Comparison of ENCODE assay signal across 8 cellular contexts in the genomic region with DNA sequence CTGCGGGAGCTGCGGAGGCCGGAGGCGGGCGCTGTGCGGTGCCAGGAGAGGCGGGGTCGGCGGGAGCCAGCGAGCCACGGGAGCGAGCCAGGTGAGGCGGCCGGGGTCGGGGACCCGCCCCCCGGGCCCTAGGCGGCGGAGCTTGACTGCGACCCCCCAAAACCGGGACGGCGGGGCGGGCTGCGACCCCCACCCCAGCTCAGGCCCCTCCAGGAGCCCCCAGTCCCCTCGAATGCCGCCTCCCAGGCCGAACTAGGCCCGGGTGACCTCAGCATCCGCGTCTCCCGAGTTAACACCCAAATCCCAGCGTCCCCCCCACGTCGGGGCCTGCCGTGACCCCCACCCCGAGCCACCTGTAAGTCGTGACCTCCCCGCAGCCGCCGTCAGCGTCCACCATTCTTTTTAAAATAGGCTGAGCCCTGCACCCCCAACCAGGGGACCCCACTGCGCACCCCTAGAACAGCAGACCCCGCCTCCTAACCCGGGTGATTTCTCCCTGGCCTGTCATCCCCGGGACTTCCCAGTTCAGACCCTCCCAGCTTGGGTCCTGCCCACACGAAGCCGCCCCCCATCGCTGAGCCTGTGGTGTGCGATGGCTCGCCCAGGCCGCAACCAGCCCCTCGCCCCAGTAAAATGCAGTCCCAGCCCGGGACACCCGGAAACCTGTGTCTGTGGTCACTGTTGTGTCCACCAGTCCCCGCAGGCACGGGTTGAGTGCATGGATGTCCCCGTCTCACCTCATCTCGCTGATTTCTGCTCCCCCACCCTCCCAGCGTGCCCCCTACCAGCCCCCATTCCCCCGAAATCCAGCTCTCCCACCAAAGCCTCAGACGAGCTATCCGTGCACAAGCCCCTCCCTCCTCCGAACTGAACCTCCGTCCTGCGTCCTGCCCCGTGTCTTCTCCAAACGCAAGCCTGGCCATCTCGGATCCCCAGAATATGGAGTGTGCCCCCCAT. TPM values are rescaled to one million over a fixed set of nuclear protein-coding genes. Genes with fewer than 3 reads are reported as not detected.
DNase-seq lines count a peak whose midpoint lies in the region; ATAC-seq, FAIRE-seq and TF ChIP-seq lines count a peak whose summit lies in the region.

No MANE protein-coding gene starts in this region.

- H3F3A ChIP-seq in OCI-LY1 (ENCODE audit: insufficient read depth, low read length): no peaks in the 10 kb centered on the region

- no peak for TF ChIP-seq EP300 in GM12878 (IDR thresholded peaks at IDR 0.05; ENCODE audit: borderline replicate concordance in 1 of 2, control insufficient read depth in 1 of 2, low read depth in 2 of 2, low read length in 2 of 2)

- under 1% methylated on average over 46 of the region's 69 CpGs for whole genome bisulfite sequencing in GM12878 (ENCODE audit: insufficient coverage, insufficient replicate concordance, low lambda C conversion rate, missing lambda C conversion rate)

- peaks cover 11 to 22% (median 15%) of the 10 kb centered on the region in 3 donors for H3K27me3 Mint-ChIP-seq in immature natural killer cell (ENCODE audit: low read depth in 3 of 3)

- DNase-seq in GM12878 (ENCODE audit: low read depth, low spot score) (no peak), immature natural killer cell (peak; percentile 45 to 52 (median 47)), occipital lobe (lab: John Stamatoyannopoulos, UW) (no peak)
- DNase-seq in stimulated activated CD4-positive, alpha-beta T cell treated with anti-CD3 and anti-CD28 coated beads, Interleukin-15, amount 100 ng/mL, for 24 hours: peak; percentile 44

- RAD21 ChIA-PET in GM12878 (lab: Charles Lee; ENCODE audit: unreplicated experiment): no interaction called here

- POLR2A ChIA-PET in GM12878 (lab: Charles Lee): interaction anchor here (0.6 to 0.9 kb wide), 3 partner anchors 8 to 680 kb away, joined by 3 to 4 read pairs (median 4); no protein-coding TSS in a partner anchor

- H3K4me1 ChIP-seq in OCI-LY1 (ENCODE audit: insufficient read depth, low read length, severe bottlenecking): peaks cover 21% of the 10 kb centered on the region
- H3K4me1 ChIP-seq in GM12878 (ENCODE audit: control insufficient read depth, insufficient read depth, low read length): peaks cover 7% of the 10 kb centered on the region

- H3K27ac ChIP-seq in C4-2B: peak overlapping the region; percentile 95
- H3K27ac ChIP-seq in OCI-LY1 (ENCODE audit: low read depth, low read length, poor library complexity, severe bottlenecking): peak overlapping the region; percentile 36
- H3K27ac ChIP-seq in GM12878 (ENCODE audit: control insufficient read depth, insufficient read depth): peak overlapping the region; percentile 73

- H3K9ac ChIP-seq in OCI-LY1 (ENCODE audit: low read length): peak overlapping the region; percentile 99
- peak overlapping the region; percentile 87 for H3K9ac ChIP-seq in GM12878 (ENCODE audit: control insufficient read depth, insufficient read depth, low read length)

- FAIRE-seq in GM12878 (lab: Jason Lieb, UNC): peak; percentile 35

- H3K9me2 ChIP-seq in OCI-LY1 (ENCODE audit: low read depth, low read length): no peaks in the 10 kb centered on the region

- intact Hi-C loops in GM12878 (cut with micrococcal nuclease; ENCODE audit: unreplicated experiment): no loop called here

- CTCF ChIA-PET in GM12878 (lab: Yijun Ruan, JAX): interaction anchor here (0.6 kb wide), 1 partner anchor 31 kb away, joined by 3 read pairs; no protein-coding TSS in a partner anchor

- no peaks in the 10 kb centered on the region for H3K9me3 Mint-ChIP-seq in immature natural killer cell

- ATAC-seq in GM21423 (IDR thresholded peaks at IDR 0.05; ENCODE audit: unreplicated experiment) (peak; percentile 45), GM12878 (peak; percentile 15), HG02678 (IDR thresholded peaks at IDR 0.05; ENCODE audit: unreplicated experiment) (no peak)

- H3K27me3 ChIP-seq in OCI-LY1 (ENCODE audit: insufficient read depth, low read length) (no peaks in the 10 kb centered on the region), GM12878 (replicated peaks in 1 of 2; ENCODE audit: control insufficient read depth in 2 of 2, insufficient read depth in 2 of 2, low read length in 1 of 2) (no peaks in the 10 kb centered on the region)

- peaks cover 17% of the 10 kb centered on the region; the same call in 1 of the 2 replicates for H3K36me3 ChIP-seq in OCI-LY1 (ENCODE audit: insufficient read depth, low read length)
- H3K36me3 ChIP-seq in GM12878 (ENCODE audit: control insufficient read depth in 2 of 2, insufficient read depth in 2 of 2, low read length in 1 of 2): peaks cover 0 to 1% of the 10 kb centered on the region in 2 experiments; a peak in 3 of 4 replicates

- H3K4me3 ChIP-seq in OCI-LY1 (ENCODE audit: low read depth, low read length, poor library complexity, severe bottlenecking) (peak overlapping the region; percentile 99), GM12878 (peak overlapping the region; percentile 99)

- H3K79me2 ChIP-seq in OCI-LY1 (ENCODE audit: insufficient read depth, low read length): peaks cover 11% of the 10 kb centered on the region
- H3K79me2 ChIP-seq in GM12878 (ENCODE audit: control insufficient read depth, insufficient read depth, low read length): peaks cover 39% of the 10 kb centered on the region

- peak overlapping the region; percentile 99 for H3K4me2 ChIP-seq in OCI-LY1 (ENCODE audit: low read length)
- H3K4me2 ChIP-seq in GM12878 (ENCODE audit: control insufficient read depth, insufficient read depth): peak overlapping the region; percentile 66

- H2AFZ ChIP-seq in OCI-LY1 (ENCODE audit: low read length) (no peak overlapping the region), GM12878 (ENCODE audit: control insufficient read depth, low read depth, low read length) (peak overlapping the region; percentile 59)

- in situ Hi-C loops in GM12878 (cut with MboI): no loop called here

- H4K20me1 ChIP-seq in OCI-LY1 (ENCODE audit: insufficient read depth, low read length): no peaks in the 10 kb centered on the region
- H4K20me1 ChIP-seq in GM12878 (ENCODE audit: control insufficient read depth, insufficient read depth): no peaks in the 10 kb centered on the region

- peaks cover 41 to 45% of the 10 kb centered on the region in 2 donors for H3K4me1 Mint-ChIP-seq in immature natural killer cell

- BruUV-seq in GM12878 (replicated peaks; lab: Mats Ljungman, UMichigan): no TSS peak

- H3K27ac Mint-ChIP-seq in immature natural killer cell: peak overlapping the region; percentile 69 to 99 (median 92)

- SMC1A ChIA-PET in GM12878 (lab: Charles Lee; ENCODE audit: uncharacterized antibody, unreplicated experiment): no interaction called here

- TF ChIP-seq RAD21 in GM12878 (IDR thresholded peaks at IDR 0.05; ENCODE audit: insufficient read depth, low read depth, low read length): no peak

- TF ChIP-seq CTCF in C4-2B (conservative IDR thresholded peaks at IDR 0.05) (no peak), OCI-LY1 (IDR thresholded peaks at IDR 0.05; ENCODE audit: low read length) (no peak), GM12878 (IDR thresholded peaks at IDR 0.05 in 2 of 3, conservative IDR thresholded peaks at IDR 0.05 in 1 of 3; ENCODE audit: control insufficient read depth in 2 of 3, extremely low read depth in 1 of 3, insufficient read depth in 1 of 3, low read depth in 3 of 3, low read length in 3 of 3) (no peak)

- peak overlapping the region; percentile 86 to 91 (median 89) for H3K4me3 Mint-ChIP-seq in immature natural killer cell

- H3K36me3 Mint-ChIP-seq in immature natural killer cell: peaks cover 0 to 7% (median 0%) of the 10 kb centered on the region in 3 donors

- no peak for TF ChIP-seq POLR2A in GM12878 (IDR thresholded peaks at IDR 0.05; ENCODE audit: low read depth, low read length)

- H3K9me3 ChIP-seq in OCI-LY1 (ENCODE audit: low read length) (no peaks in the 10 kb centered on the region), GM12878 (replicated peaks; ENCODE audit: control insufficient read depth, insufficient read depth, low read length) (no peaks in the 10 kb centered on the region)

RNA-seq across cellular contexts. Expression of a gene that starts 0.6 kb away (rescaled TPM):
- 36.7 and 46.1 TPM in 2 replicates for total RNA-seq in GM12878 (2013; cell fraction: nucleolus; rRNA removed)
- 30.6 and 35.1 TPM in 2 replicates for total RNA-seq in GM12878 (2014; rRNA removed)
- 9.6 and 12.3 TPM in 2 replicates for total RNA-seq in GM12878 (2014; rRNA removed; fragmentation: Illumina TruSeq; extraction: Trizol)
- total RNA-seq in GM12878 (2021): 42.8 and 44.2 TPM in 2 replicates
- polyA plus RNA-seq in GM12878 (2011; ENCODE audit: low read depth): 8.7 TPM
- polyA plus RNA-seq in GM12878 (2011; rRNA removed): 13.0 and 28.1 TPM in 2 replicates
- 28.1 and 37.0 TPM in 2 replicates for polyA plus RNA-seq in GM12878 (2011; cell fraction: cytosol; rRNA removed)
- 131 and 138 TPM in 2 replicates for polyA plus RNA-seq in GM12878 (2011; cell fraction: nucleus; rRNA removed)
- 25.6 and 34.9 TPM in 2 replicates for polyA plus RNA-seq in GM12878 (2012)
- polyA plus RNA-seq in GM12878 (2014; fragmentation: Illumina TruSeq; extraction: Trizol): 2.2 and 15.4 TPM in 2 replicates
- polyA plus RNA-seq in GM12878 (2014; fragmentation: Nextera tagmentation; extraction: Ambion mirVana): under 1 TPM; 0.11 to 0.55 TPM
- 30.8 and 46.7 TPM in 2 replicates for polyA plus RNA-seq in GM12878 (2014; rRNA removed)
- polyA plus RNA-seq in GM12878 (2016; fragmentation: Nextera tagmentation; extraction: Ambion mirVana): 10 to 100 TPM; 33.5 to 36.2 TPM
- polyA minus RNA-seq in GM12878 (2011; rRNA and poly(A)+ RNA removed): 17.0 and 37.1 TPM in 2 replicates
- 20.7 and 28.9 TPM in 2 replicates for polyA minus RNA-seq in GM12878 (2011; cell fraction: cytosol; rRNA and poly(A)+ RNA removed)
- polyA minus RNA-seq in GM12878 (2011; cell fraction: nucleus; rRNA and poly(A)+ RNA removed): 23.3 and 26.6 TPM in 2 replicates
- 10 to 100 TPM in 1 of 3 donors, 1 to 10 TPM in 2; 6.8 to 14.2 (median 9.7) TPM for polyA plus RNA-seq in immature natural killer cell
- total RNA-seq in occipital lobe: 42.0 TPM

RNA-seq across cellular contexts. Expression of a gene that starts 6.2 kb away (rescaled TPM):
- total RNA-seq in GM12878 (2013; cell fraction: nucleolus; rRNA removed): 3.1 and 3.9 TPM in 2 replicates
- 20.2 and 25.4 TPM in 2 replicates for total RNA-seq in GM12878 (2014; rRNA removed)
- total RNA-seq in GM12878 (2014; rRNA removed; fragmentation: Illumina TruSeq; extraction: Trizol): 2.6 and 3.0 TPM in 2 replicates
- total RNA-seq in GM12878 (2021): 17.7 and 19.3 TPM in 2 replicates
- polyA plus RNA-seq in GM12878 (2011; ENCODE audit: low read depth): 2.6 TPM
- 1.8 and 4.0 TPM in 2 replicates for polyA plus RNA-seq in GM12878 (2011; rRNA removed)
- 6.4 and 14.7 TPM in 2 replicates for polyA plus RNA-seq in GM12878 (2011; cell fraction: cytosol; rRNA removed)
- 6.1 and 11.3 TPM in 2 replicates for polyA plus RNA-seq in GM12878 (2011; cell fraction: nucleus; rRNA removed)
- polyA plus RNA-seq in GM12878 (2012): 10.7 and 13.5 TPM in 2 replicates
- polyA plus RNA-seq in GM12878 (2014; fragmentation: Illumina TruSeq; extraction: Trizol): 0.22 and 0.48 TPM in 2 replicates
- polyA plus RNA-seq in GM12878 (2014; fragmentation: Nextera tagmentation; extraction: Ambion mirVana): under 1 TPM; 0.11 to 0.38 TPM
- 19.7 and 24.6 TPM in 2 replicates for polyA plus RNA-seq in GM12878 (2014; rRNA removed)
- polyA plus RNA-seq in GM12878 (2016; fragmentation: Nextera tagmentation; extraction: Ambion mirVana): 10 to 100 TPM; 23.5 to 28.6 TPM
- polyA minus RNA-seq in GM12878 (2011; rRNA and poly(A)+ RNA removed): 1.2 and 4.4 TPM in 2 replicates
- polyA minus RNA-seq in GM12878 (2011; cell fraction: cytosol; rRNA and poly(A)+ RNA removed): 4.1 and 5.2 TPM in 2 replicates
- polyA minus RNA-seq in GM12878 (2011; cell fraction: nucleus; rRNA and poly(A)+ RNA removed): 2.8 and 4.8 TPM in 2 replicates
- 10 to 100 TPM in 1 of 3 donors, 1 to 10 TPM in 2; 6.8 to 18.4 (median 9.1) TPM for polyA plus RNA-seq in immature natural killer cell
- total RNA-seq in occipital lobe: 10.6 TPM

RNA-seq across cellular contexts. Expression of a gene that starts 23.4 kb away (rescaled TPM):
- not detected in 2 replicates for total RNA-seq in GM12878 (2013; cell fraction: nucleolus; rRNA removed)
- total RNA-seq in GM12878 (2014; rRNA removed) (not detected in 2 replicates), GM12878 (2014; rRNA removed; fragmentation: Illumina TruSeq; extraction: Trizol) (not detected in 2 replicates), GM12878 (2021) (not detected in 2 replicates), occipital lobe (not detected)
- not detected for polyA plus RNA-seq in GM12878 (2011; ENCODE audit: low read depth)
- polyA plus RNA-seq in GM12878 (2011; rRNA removed) (not detected in 2 replicates), GM12878 (2014; fragmentation: Illumina TruSeq; extraction: Trizol) (not detected in 2 replicates), GM12878 (2014; fragmentation: Nextera tagmentation; extraction: Ambion mirVana) (not detected), GM12878 (2014; rRNA removed) (not detected in 2 replicates), GM12878 (2016; fragmentation: Nextera tagmentation; extraction: Ambion mirVana) (not detected), immature natural killer cell (not detected)
- not detected in 2 replicates for polyA plus RNA-seq in GM12878 (2011; cell fraction: cytosol; rRNA removed)
- polyA plus RNA-seq in GM12878 (2011; cell fraction: nucleus; rRNA removed): not detected in 2 replicates
- polyA plus RNA-seq in GM12878 (2012): not detected in 2 replicates
- not detected in 2 replicates for polyA minus RNA-seq in GM12878 (2011; rRNA and poly(A)+ RNA removed)
- polyA minus RNA-seq in GM12878 (2011; cell fraction: cytosol; rRNA and poly(A)+ RNA removed): not detected in 2 replicates
- polyA minus RNA-seq in GM12878 (2011; cell fraction: nucleus; rRNA and poly(A)+ RNA removed): not detected in 2 replicates

RNA-seq across cellular contexts. Expression of a gene that starts 26.3 kb away (rescaled TPM):
- total RNA-seq in GM12878 (2013; cell fraction: nucleolus; rRNA removed): not detected in 2 replicates
- total RNA-seq in GM12878 (2014; rRNA removed): 0.17 TPM in 1 of 2 replicates, not detected in the other
- total RNA-seq in GM12878 (2014; rRNA removed; fragmentation: Illumina TruSeq; extraction: Trizol): 0.41 TPM in 1 of 2 replicates, not detected in the other
- 0.36 TPM in 1 of 2 replicates, not detected in the other for total RNA-seq in GM12878 (2021)
- 2.4 TPM for polyA plus RNA-seq in GM12878 (2011; ENCODE audit: low read depth)
- 0.22 TPM in 1 of 2 replicates, not detected in the other for polyA plus RNA-seq in GM12878 (2011; rRNA removed)
- polyA plus RNA-seq in GM12878 (2011; cell fraction: cytosol; rRNA removed): 0.22 and 0.49 TPM in 2 replicates
- 0.21 TPM in 1 of 2 replicates, not detected in the other for polyA plus RNA-seq in GM12878 (2011; cell fraction: nucleus; rRNA removed)
- polyA plus RNA-seq in GM12878 (2012): 0.76 and 0.87 TPM in 2 replicates
- 0.24 TPM in 1 of 2 replicates, not detected in the other for polyA plus RNA-seq in GM12878 (2014; fragmentation: Illumina TruSeq; extraction: Trizol)
- polyA plus RNA-seq in GM12878 (2014; fragmentation: Nextera tagmentation; extraction: Ambion mirVana): under 1 TPM; 0.14 to 0.44 TPM
- polyA plus RNA-seq in GM12878 (2014; rRNA removed): not detected in 2 replicates
- polyA plus RNA-seq in GM12878 (2016; fragmentation: Nextera tagmentation; extraction: Ambion mirVana): not detected
- not detected in 2 replicates for polyA minus RNA-seq in GM12878 (2011; rRNA and poly(A)+ RNA removed)
- not detected in 2 replicates for polyA minus RNA-seq in GM12878 (2011; cell fraction: cytosol; rRNA and poly(A)+ RNA removed)
- not detected in 2 replicates for polyA minus RNA-seq in GM12878 (2011; cell fraction: nucleus; rRNA and poly(A)+ RNA removed)
- polyA plus RNA-seq in immature natural killer cell: 1 to 10 TPM in 2 of 3 donors, not detected in 1; 1.5 to 2.1 TPM
- not detected for total RNA-seq in occipital lobe

RNA-seq across cellular contexts. Expression of a gene that starts 32.3 kb away (rescaled TPM):
- total RNA-seq in GM12878 (2013; cell fraction: nucleolus; rRNA removed): not detected in 2 replicates
- total RNA-seq in GM12878 (2014; rRNA removed): not detected in 2 replicates
- not detected in 2 replicates for total RNA-seq in GM12878 (2014; rRNA removed; fragmentation: Illumina TruSeq; extraction: Trizol)
- total RNA-seq in GM12878 (2021): 1.7 and 2.6 TPM in 2 replicates
- not detected for polyA plus RNA-seq in GM12878 (2011; ENCODE audit: low read depth)
- 0.18 TPM in 1 of 2 replicates, not detected in the other for polyA plus RNA-seq in GM12878 (2011; rRNA removed)
- polyA plus RNA-seq in GM12878 (2011; cell fraction: cytosol; rRNA removed): 0.10 and 0.25 TPM in 2 replicates
- 5.2 and 5.7 TPM in 2 replicates for polyA plus RNA-seq in GM12878 (2011; cell fraction: nucleus; rRNA removed)
- polyA plus RNA-seq in GM12878 (2012): 0.62 and 1.1 TPM in 2 replicates
- not detected in 2 replicates for polyA plus RNA-seq in GM12878 (2014; fragmentation: Illumina TruSeq; extraction: Trizol)
- not detected for polyA plus RNA-seq in GM12878 (2014; fragmentation: Nextera tagmentation; extraction: Ambion mirVana)
- polyA plus RNA-seq in GM12878 (2014; rRNA removed): 0.69 and 1.1 TPM in 2 replicates
- polyA plus RNA-seq in GM12878 (2016; fragmentation: Nextera tagmentation; extraction: Ambion mirVana): under 1 TPM; 0.45 to 0.60 TPM
- polyA minus RNA-seq in GM12878 (2011; rRNA and poly(A)+ RNA removed): not detected in 2 replicates
- polyA minus RNA-seq in GM12878 (2011; cell fraction: cytosol; rRNA and poly(A)+ RNA removed): not detected in 2 replicates
- 0.77 TPM in 1 of 2 replicates, not detected in the other for polyA minus RNA-seq in GM12878 (2011; cell fraction: nucleus; rRNA and poly(A)+ RNA removed)
- polyA plus RNA-seq in immature natural killer cell: not detected
- total RNA-seq in occipital lobe: not detected

Comparison
In these comparisons a context has a peak if more than half of its experiments do, and no peak if none do; other contexts are left out.
1. H3K27ac ChIP-seq: peak in every context shown above with its lines; median percentile 95 in C4-2B; 73 in GM12878; 36 in OCI-LY1.
2. DNase-seq: peak in immature natural killer cell (3 of 3) and stimulated activated CD4-positive, alpha-beta T cell treated with anti-CD3 and anti-CD28 coated beads, Interleukin-15, amount 100 ng/mL, for 24 hours (single experiment); none in GM12878 (single experiment) and occipital lobe (single experiment).